Comparison of ENCODE assay signal across 14 cellular contexts in the genomic region with DNA sequence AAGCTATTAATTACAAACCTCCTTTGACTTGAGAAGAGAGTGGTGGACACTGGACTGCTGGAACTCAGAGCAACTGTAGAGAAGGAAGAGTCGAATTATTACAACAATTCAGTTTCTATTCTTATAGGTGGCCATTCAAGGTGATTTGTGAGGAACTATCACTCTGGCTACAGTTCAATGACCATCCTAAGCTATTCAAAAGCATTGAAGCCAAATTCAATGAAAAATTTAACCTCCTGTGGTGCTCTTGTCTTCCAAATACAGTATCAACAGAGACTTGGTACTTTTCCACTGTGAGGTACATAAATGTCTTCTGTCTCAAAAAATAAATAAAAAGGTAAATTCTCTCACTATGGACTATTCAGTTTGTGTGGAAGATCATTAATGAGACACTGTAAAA.
DNase-seq lines count a peak whose midpoint lies in the region; ATAC-seq and TF ChIP-seq lines count a peak whose summit lies in the region.
"Had no signal": no experiment of that assay in that cellular context is flagged by ENCODE, and none has a peak within 500 bp of the region (broad histone marks: within the 10 kb centered on the region; RNA-seq: fewer than 3 reads in every experiment).

No MANE protein-coding gene starts in this region.

- H3K27me3 ChIP-seq in GM23338 (ENCODE audit: insufficient read depth): no peaks in the 10 kb centered on the region
- H3K27me3 ChIP-seq: BE2C had no signal

- peak overlapping the region; percentile 42 for H3K4me2 ChIP-seq in GM23338

- H3K27ac ChIP-seq in GM23338 (ENCODE audit: low read depth): no peak overlapping the region
- H3K27ac ChIP-seq: C4-2B had no signal

- H2AFZ ChIP-seq in GM23338: no peak overlapping the region

- no peak overlapping the region for H3K4me3 Mint-ChIP-seq in GM23338
- H3K4me3 Mint-ChIP-seq in WTC11: no peak overlapping the region
- no peak overlapping the region for H3K4me3 Mint-ChIP-seq in osteocyte (ENCODE audit: unreplicated experiment)
- H3K4me3 Mint-ChIP-seq: CD4-positive, alpha-beta memory T cell had no signal

- CTCF ChIA-PET in WTC11 (lab: Charles Lee): interaction anchor here (1.0 to 1.2 kb wide), 2 partner anchors 9 to 268 kb away, joined by 3 to 8 read pairs; no protein-coding TSS in a partner anchor

- no peaks in the 10 kb centered on the region for H3K79me2 ChIP-seq in GM23338 (replicated peaks; ENCODE audit: insufficient read depth)

- H3K36me3 ChIP-seq in GM23338 (ENCODE audit: insufficient read depth): no peaks in the 10 kb centered on the region
- H3K36me3 ChIP-seq: BE2C had no signal

- peaks cover 6% of the 10 kb centered on the region; the same call in 1 of the 2 replicates for H3K9me2 ChIP-seq in GM23338 (ENCODE audit: insufficient read depth)

- H3K27me3 Mint-ChIP-seq in GM23338 (ENCODE audit: insufficient read depth, low read depth, poor library complexity) (peaks cover 2% of the 10 kb centered on the region), WTC11 (ENCODE audit: low read depth) (peaks cover 4% of the 10 kb centered on the region), osteocyte (ENCODE audit: unreplicated experiment) (peaks cover 11% of the 10 kb centered on the region)
- H3K27me3 Mint-ChIP-seq: CD4-positive, alpha-beta memory T cell had no signal

- TF ChIP-seq CTCF in GM23338 (conservative IDR thresholded peaks at IDR 0.05; ENCODE audit: low read depth in 2 of 2) (no peak), WTC11 (IDR thresholded peaks at IDR 0.05) (no peak), osteocyte (IDR thresholded peaks at IDR 0.05) (no peak)

- no peaks in the 10 kb centered on the region for H3K9me3 Mint-ChIP-seq in GM23338
- no peaks in the 10 kb centered on the region; the same call in 1 of the 2 replicates for H3K9me3 Mint-ChIP-seq in WTC11
- H3K9me3 Mint-ChIP-seq in osteocyte (ENCODE audit: unreplicated experiment): no peaks in the 10 kb centered on the region
- H3K9me3 Mint-ChIP-seq: CD4-positive, alpha-beta memory T cell had no signal

- no peak overlapping the region for H3K4me3 ChIP-seq in GM23338
- H3K4me3 ChIP-seq: K562 had no signal

- ATAC-seq in GM23338 (peak; percentile 66), WTC11 (peak; percentile 49)
- ATAC-seq: K562 had no signal

- POLR2A ChIA-PET in WTC11 (lab: Charles Lee): no interaction called here

- H3K4me1 Mint-ChIP-seq in GM23338 (peaks cover 65% of the 10 kb centered on the region), WTC11 (peaks cover 85% of the 10 kb centered on the region), osteocyte (ENCODE audit: unreplicated experiment) (no peaks in the 10 kb centered on the region)
- H3K4me1 Mint-ChIP-seq: CD4-positive, alpha-beta memory T cell had no signal

- H3K4me1 ChIP-seq in GM23338 (ENCODE audit: insufficient read depth): peaks cover 52% of the 10 kb centered on the region
- H3K4me1 ChIP-seq: BE2C had no signal

- no peaks in the 10 kb centered on the region for H4K20me1 ChIP-seq in GM23338 (replicated peaks; ENCODE audit: insufficient read depth)

- no peaks in the 10 kb centered on the region for H3F3A ChIP-seq in GM23338 (replicated peaks; ENCODE audit: low read depth)

- peak overlapping the region; percentile 55; the same call in 1 of the 2 replicates for H3K27ac Mint-ChIP-seq in GM23338
- peak overlapping the region; percentile 61 for H3K27ac Mint-ChIP-seq in WTC11
- H3K27ac Mint-ChIP-seq in osteocyte (ENCODE audit: unreplicated experiment): no peak overlapping the region
- H3K27ac Mint-ChIP-seq: CD4-positive, alpha-beta memory T cell had no signal

- H3K36me3 Mint-ChIP-seq in GM23338 (ENCODE audit: low read depth) (peaks cover 4% of the 10 kb centered on the region; the same call in 2 of the 3 replicates), WTC11 (no peaks in the 10 kb centered on the region), osteocyte (ENCODE audit: unreplicated experiment) (no peaks in the 10 kb centered on the region)
- H3K36me3 Mint-ChIP-seq: CD4-positive, alpha-beta memory T cell had no signal

- DNase-seq in GM23338 (ENCODE audit: low spot score) (peak; percentile 73), NCI-H146 (lab: John Stamatoyannopoulos, UW) (peak; percentile 91), WTC11 (ENCODE audit: low spot score) (no peak), NCI-H1048 (lab: John Stamatoyannopoulos, UW) (no peak), AG08396 (ENCODE audit: low spot score) (no peak), osteocyte (ENCODE audit: extremely low spot score, unreplicated experiment) (no peak)
- DNase-seq in effector CD4-positive, alpha-beta T cell: no peak
- DNase-seq: BE2C; Caco-2; CD4-positive, alpha-beta memory T cell; DMS53; GF-D8 had no signal

TF ChIP-seq in WTC11, 78 proteins besides CTCF, POLR2A, EP300 and RAD21:
- TF ChIP-seq TCF7 (CRISPR knock-in tag; IDR thresholded peaks at IDR 0.05; ENCODE audit: low read depth) (no peak), GABPB1 (CRISPR knock-in tag; IDR thresholded peaks at IDR 0.05) (no peak), ZNF532 (CRISPR knock-in tag; IDR thresholded peaks at IDR 0.05; ENCODE audit: borderline replicate concordance) (no peak), ZNF512 (CRISPR knock-in tag; IDR thresholded peaks at IDR 0.05; ENCODE audit: borderline replicate concordance) (no peak), ZNF138 (CRISPR knock-in tag; conservative IDR thresholded peaks at IDR 0.05) (no peak), ZNF671 (CRISPR knock-in tag; IDR thresholded peaks at IDR 0.05) (no peak)
- TF ChIP-seq, protein P1, sequence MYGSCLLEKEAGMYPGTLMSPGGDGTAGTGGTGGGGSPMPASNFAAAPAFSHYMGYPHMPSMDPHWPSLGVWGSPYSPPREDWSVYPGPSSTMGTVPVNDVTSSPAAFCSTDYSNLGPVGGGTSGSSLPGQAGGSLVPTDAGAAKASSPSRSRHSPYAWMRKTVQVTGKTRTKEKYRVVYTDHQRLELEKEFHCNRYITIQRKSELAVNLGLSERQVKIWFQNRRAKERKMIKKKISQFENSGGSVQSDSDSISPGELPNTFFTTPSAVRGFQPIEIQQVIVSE (CRISPR knock-in tag; IDR thresholded peaks at IDR 0.05; ENCODE audit: borderline replicate concordance): no peak

Comparison
In these comparisons a context has a peak if more than half of its experiments do, and no peak if none do; other contexts are left out.
1. DNase-seq: peak in GM23338 (single experiment) and NCI-H146 (single experiment); none in WTC11 (single experiment), NCI-H1048 (single experiment), AG08396 (single experiment), effector CD4-positive, alpha-beta T cell (single experiment) and osteocyte (single experiment).